ENCODE assay signal across 10 cellular contexts in genomic region chr5:30676223-30676840, GRCh38.
"Had no signal": no experiment of that assay in that cellular context is flagged by ENCODE, and none has a peak within 500 bp of the region (broad histone marks: within the 10 kb centered on the region; RNA-seq: fewer than 3 reads in every experiment).

No MANE protein-coding gene starts in this region.

- H3K4me3 ChIP-seq: GM23248, HAP-1 had no signal

- H3K9ac ChIP-seq: GM23248, KMS-11 had no signal

- FAIRE-seq: HTR-8/SVneo had no signal

- ATAC-seq: HCT116 had no signal

- H3K36me3 ChIP-seq: HAP-1 had no signal

- H3K4me1 ChIP-seq: HAP-1 had no signal

- H3K4me2 ChIP-seq: KMS-11 had no signal

- H2AFZ ChIP-seq: GM23248 had no signal

- H3K27ac ChIP-seq: GM23248, KMS-11 had no signal

- DNase-seq: GM23248, GOT3, H7, HFFc6, Karpas-422, KBM-7 had no signal
